Comparison of ENCODE assay signal across 28 cellular contexts in the genomic region with DNA sequence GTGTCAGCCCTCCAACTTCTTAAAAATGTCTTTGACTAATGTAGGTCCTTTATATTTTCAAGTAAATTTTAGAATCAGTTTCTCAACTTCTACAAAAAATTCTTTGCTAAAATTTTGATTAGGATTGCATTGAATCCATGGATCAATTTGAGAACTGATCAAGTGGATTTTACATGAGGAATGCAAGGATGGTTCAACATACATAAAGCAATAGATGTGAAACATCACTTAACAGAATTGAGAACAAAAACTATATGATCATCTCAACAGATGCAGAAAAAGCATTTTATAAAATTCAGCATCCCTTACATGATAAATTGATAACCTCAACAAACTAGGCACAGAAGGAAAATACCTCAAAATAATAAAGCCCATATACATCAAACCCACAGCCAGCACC.
"Had no signal": no experiment of that assay in that cellular context is flagged by ENCODE, and none has a peak within 500 bp of the region (broad histone marks: within the 10 kb centered on the region; RNA-seq: fewer than 3 reads in every experiment).

No MANE protein-coding gene starts in this region.

- H3K4me2 ChIP-seq: neural progenitor cell, smooth muscle cell had no signal

- H3K9me3 ChIP-seq: ovary, thyroid gland, vagina had no signal

- H3K4me3 ChIP-seq: neural progenitor cell, ovary, psoas muscle, skin epidermis, smooth muscle cell, spleen, stomach, thoracic aorta, thyroid gland, tibial nerve, upper lobe of left lung, vagina had no signal

- H3K9ac ChIP-seq: neural progenitor cell, parathyroid adenoma had no signal

- H3K79me2 ChIP-seq: parathyroid adenoma had no signal

- H3K27me3 ChIP-seq: neural progenitor cell, ovary, spleen, stomach, thyroid gland, tibial nerve, upper lobe of left lung, vagina had no signal

- FAIRE-seq: urothelium cell line had no signal

- H2AFZ ChIP-seq: neural progenitor cell, parathyroid adenoma had no signal

- H3K4me1 ChIP-seq: neural progenitor cell, parathyroid adenoma, tibial nerve, vagina had no signal

- H3K36me3 ChIP-seq: ovary, spleen, stomach, thoracic aorta, thyroid gland, tibial nerve, upper lobe of left lung, vagina had no signal

- ATAC-seq: naive thymus-derived CD4-positive, alpha-beta T cell; natural killer cell; psoas muscle; right cardiac atrium; sciatic nerve; stimulated activated effector memory CD8-positive, alpha-beta T cell treated with anti-CD3 and anti-CD28 coated beads, Interleukin-12 subunit alpha, Interleukin-12 subunit beta, amount 100 ng/mL, for 72 hours; stimulated activated naive B cell treated with anti-CD40 and anti-IgM and Interleukin-4, amounts not matched to agents 10 μg/mL and 1 μg/mL and 100 μg/mL, for 72 hours had no signal

- DNase-seq: naive thymus-derived CD4-positive, alpha-beta T cell; natural killer cell; occipital lobe; ovary; posterior cingulate gyrus; psoas muscle; right cardiac atrium; spleen; stimulated activated CD4-positive, alpha-beta T cell treated with anti-CD3 and anti-CD28 coated beads, Interleukin-12 subunit alpha, Interleukin-12 subunit beta, amount 100 ng/mL, for 4 hours; stimulated activated CD4-positive, alpha-beta T cell treated with anti-CD3 and anti-CD28 coated beads, Interleukin-2, amount 100 ng/mL, for 24 hours; stimulated activated CD4-positive, alpha-beta T cell treated with anti-CD3 and anti-CD28 coated beads, Interleukin-2, amount 100 ng/mL, for 48 hours; stimulated activated CD4-positive, alpha-beta T cell treated with anti-CD3 and anti-CD28 coated beads, Interleukin-4, amount 100 ng/mL, for 24 hours; stimulated activated naive B cell treated with anti-CD40 and anti-IgM and Interleukin-4, amounts not matched to agents 10 μg/mL and 1 μg/mL and 100 μg/mL, for 72 hours; stimulated activated naive CD4-positive, alpha-beta T cell treated with Interleukin-2 at 50 U/mL for 16 hours; stomach; thyroid gland; trophoblast cell; upper lobe of left lung had no signal

- H3K27ac ChIP-seq: neural progenitor cell, ovary, parathyroid adenoma, psoas muscle, skin epidermis, spleen, stomach, thoracic aorta, thyroid gland, tibial nerve, upper lobe of left lung, vagina had no signal
